Comparison of ENCODE assay signal across 8 cellular contexts in the genomic region with DNA sequence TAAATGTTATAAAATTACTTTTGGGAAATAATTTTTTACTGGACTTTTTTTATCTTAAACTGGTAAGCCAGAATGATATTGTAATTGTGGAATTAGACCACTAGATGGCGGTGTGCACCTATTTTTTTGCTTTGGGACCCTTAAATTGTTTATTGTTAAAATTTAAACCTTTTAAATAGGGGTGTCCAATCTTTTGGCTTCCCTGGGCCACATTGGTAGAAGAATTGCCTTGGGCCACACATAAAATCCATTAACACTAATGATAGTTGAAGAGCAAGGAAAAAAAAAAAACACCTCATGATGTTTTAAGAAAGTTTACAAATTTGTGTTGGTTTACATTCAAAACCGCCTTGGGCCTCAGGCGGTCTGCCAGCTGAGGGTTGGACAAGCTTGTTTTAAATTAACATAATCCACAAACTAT. TPM values are rescaled to one million over a fixed set of nuclear protein-coding genes. Genes with fewer than 3 reads are reported as not detected.
A peak's percentile ranks its signal among the peaks of the same experiment; 100 is the strongest.
DNase-seq lines count a peak whose midpoint lies in the region; ATAC-seq lines count a peak whose summit lies in the region.

No MANE protein-coding gene starts in this region.

- DNase-seq in DMS79 treated with DMSO at 0.1 percent for 48 hours (lab: John Stamatoyannopoulos, UW) (peak; percentile 8), DMS79 (lab: John Stamatoyannopoulos, UW) (no peak), LHCN-M2 (ENCODE audit: low read depth) (peak; percentile 21), astrocyte of the hippocampus (ENCODE audit: low read depth, low spot score) (peak; percentile 45), kidney tubule cell (ENCODE audit: low spot score) (peak; percentile 32), COR-L47 (lab: John Stamatoyannopoulos, UW) (no peak), amniotic stem cell (lab: John Stamatoyannopoulos, UW) (no peak)

- ATAC-seq in HG02610 (IDR thresholded peaks at IDR 0.05; ENCODE audit: unreplicated experiment) = no peak

RNA-seq across cellular contexts. Expression of a gene that starts 28.4 kb away (rescaled TPM):
- 0.92 TPM in 1 of 2 replicates, not detected in the other for total RNA-seq in LHCN-M2 (2014; rRNA removed)
- 0.69 TPM for polyA plus RNA-seq in LHCN-M2 (2012)

Comparison
In these comparisons a context has a peak if more than half of its experiments do, and no peak if none do; other contexts are left out.
1. DNase-seq: peak in DMS79 treated with DMSO at 0.1 percent for 48 hours (single experiment), LHCN-M2 (single experiment), astrocyte of the hippocampus (single experiment) and kidney tubule cell (single experiment); none in DMS79 (single experiment), COR-L47 (single experiment) and amniotic stem cell (single experiment).